Comparison of ENCODE assay signal across 8 cellular contexts in genomic region chr2:112584134-112584890, GRCh38. TPM values are rescaled to one million over a fixed set of nuclear protein-coding genes. Genes with fewer than 3 reads are reported as not detected.
A peak's percentile ranks its signal among the peaks of the same experiment; 100 is the strongest.
DNase-seq lines count a peak whose midpoint lies in the region; ATAC-seq, FAIRE-seq and TF ChIP-seq lines count a peak whose summit lies in the region.

Gene CHCHD5 (plus strand): TSS chr2:112584609. CDS start chr2:112584648, 39 bp downstream.

- no peaks in the 10 kb centered on the region for H3K27me3 ChIP-seq in heart right ventricle

- H3K27ac ChIP-seq in heart right ventricle, result peak within 1 kb of the TSS; percentile 81 to 97 (median 93)

- H3K4me1 Mint-ChIP-seq in T-helper 1 cell treated with Interleukin-12 subunit alpha and Interleukin-12 subunit beta and Interleukin-4 antibody, amounts not matched to agents 30 μg/mL and 1 μg/mL, for 36 hours (ENCODE audit: low read depth), result peaks cover 35% of the 10 kb centered on the region
- peaks cover 14% of the 10 kb centered on the region for H3K4me1 Mint-ChIP-seq in type B pancreatic cell (ENCODE audit: unreplicated experiment)

- H3K27me3 Mint-ChIP-seq in T-helper 1 cell treated with Interleukin-12 subunit alpha and Interleukin-12 subunit beta and Interleukin-4 antibody, amounts not matched to agents 30 μg/mL and 1 μg/mL, for 36 hours (ENCODE audit: low read depth), result no peaks in the 10 kb centered on the region
- no peaks in the 10 kb centered on the region for H3K27me3 Mint-ChIP-seq in type B pancreatic cell

- peak; percentile 96 for FAIRE-seq in GM12892 (lab: Jason Lieb, UNC)

- peak; percentile 86 for TF ChIP-seq POLR2A in GM12892 (IDR thresholded peaks at IDR 0.05; ENCODE audit: low read depth, low read length)

- H3K9me3 ChIP-seq in heart right ventricle, result no peaks in the 10 kb centered on the region

- peak within 1 kb of the TSS; percentile 94 for H3K4me3 Mint-ChIP-seq in T-helper 1 cell treated with Interleukin-12 subunit alpha and Interleukin-12 subunit beta and Interleukin-4 antibody, amounts not matched to agents 30 μg/mL and 1 μg/mL, for 36 hours
- peak within 1 kb of the TSS; percentile 90 for H3K4me3 Mint-ChIP-seq in type B pancreatic cell

- TF ChIP-seq CTCF in heart right ventricle (IDR thresholded peaks at IDR 0.05), result peak in 8 of 9 donors; percentile 26 to 59 (median 39)
- TF ChIP-seq CTCF in type B pancreatic cell (conservative IDR thresholded peaks at IDR 0.05), result peak; percentile 53

- H3K9me3 Mint-ChIP-seq in T-helper 1 cell treated with Interleukin-12 subunit alpha and Interleukin-12 subunit beta and Interleukin-4 antibody, amounts not matched to agents 30 μg/mL and 1 μg/mL, for 36 hours, result peaks cover 3% of the 10 kb centered on the region
- no peaks in the 10 kb centered on the region for H3K9me3 Mint-ChIP-seq in type B pancreatic cell

- peak within 1 kb of the TSS; percentile 99 for H3K27ac Mint-ChIP-seq in T-helper 1 cell treated with Interleukin-12 subunit alpha and Interleukin-12 subunit beta and Interleukin-4 antibody, amounts not matched to agents 30 μg/mL and 1 μg/mL, for 36 hours
- peak within 1 kb of the TSS; percentile 100 for H3K27ac Mint-ChIP-seq in type B pancreatic cell

- peaks cover 4 to 38% (median 30%) of the 10 kb centered on the region in 9 donors for H3K4me1 ChIP-seq in heart right ventricle

- DNase-seq in GM12892 (ENCODE audit: insufficient read length), result peak; percentile 77
- peak; percentile 97 for DNase-seq in NCI-H146 treated with DMSO at 0.1 percent for 48 hours (lab: John Stamatoyannopoulos, UW; ENCODE audit: unreplicated experiment)
- peak; percentile 96 for DNase-seq in amniotic epithelial cell (ENCODE audit: low read depth)
- peak; percentile 91 to 96 for DNase-seq in heart right ventricle
- peak; percentile 90 to 99 (median 96) for DNase-seq in posterior cingulate gyrus
- DNase-seq in type B pancreatic cell (ENCODE audit: extremely low spot score, unreplicated experiment), result peak; percentile 92

- intact Hi-C loops in heart right ventricle (cut with DNase I), result loop anchor here in 8 of 10 donors (5.0 to 10.0 kb wide), 5 partner anchors 100 to 532 kb away; partner anchors contain the start of genes TTL (in 6 of the 8) and ZC3H8 (in 1 of the 8)
- intact Hi-C loops in posterior cingulate gyrus (cut with DNase I), result loop anchor here (1.0 to 5.0 kb wide), 2 partner anchors 103 to 327 kb away; partner anchors contain the start of gene ZC3H8

- ATAC-seq in HG02840 (IDR thresholded peaks at IDR 0.05; ENCODE audit: low FRiP score, unreplicated experiment), result peak; percentile 87
- peak; percentile 92 to 97 (median 94) for ATAC-seq in heart right ventricle

- H3K36me3 ChIP-seq in heart right ventricle, result peaks cover 0 to 32% (median 0%) of the 10 kb centered on the region in 9 donors

- H3K4me3 ChIP-seq in heart right ventricle, result peak within 1 kb of the TSS; percentile 53 to 75 (median 63)

- H3K36me3 Mint-ChIP-seq in T-helper 1 cell treated with Interleukin-12 subunit alpha and Interleukin-12 subunit beta and Interleukin-4 antibody, amounts not matched to agents 30 μg/mL and 1 μg/mL, for 36 hours (ENCODE audit: low read depth), result peaks cover 18% of the 10 kb centered on the region
- peaks cover 8% of the 10 kb centered on the region for H3K36me3 Mint-ChIP-seq in type B pancreatic cell

- WGBS in heart right ventricle, 2 donors, result 0 to 2% methylated on average over 54 of the region's 54 CpGs

RNA-seq across cellular contexts. Expression of gene CHCHD5, which starts in this region (rescaled TPM):
- 29.4 TPM for polyA plus RNA-seq in GM12892 (2012; ENCODE audit: missing spikeins)
- total RNA-seq in heart right ventricle (10 to 100 TPM; 20.8 to 30.3 (median 25.0) TPM), type B pancreatic cell (ENCODE audit: low replicate concordance) (25.6 and 33.5 TPM in 2 replicates)
- polyA plus RNA-seq in heart right ventricle, result 10 to 100 TPM; 15.0 to 36.2 TPM

Comparison
In these comparisons a context has a peak if more than half of its experiments do, and no peak if none do; other contexts are left out.
1. Peak in every context shown above with its lines: DNase-seq, ATAC-seq, H3K4me3 ChIP-seq and H3K27ac ChIP-seq.